Comparison of ENCODE assay signal across 9 cellular contexts in the genomic region with DNA sequence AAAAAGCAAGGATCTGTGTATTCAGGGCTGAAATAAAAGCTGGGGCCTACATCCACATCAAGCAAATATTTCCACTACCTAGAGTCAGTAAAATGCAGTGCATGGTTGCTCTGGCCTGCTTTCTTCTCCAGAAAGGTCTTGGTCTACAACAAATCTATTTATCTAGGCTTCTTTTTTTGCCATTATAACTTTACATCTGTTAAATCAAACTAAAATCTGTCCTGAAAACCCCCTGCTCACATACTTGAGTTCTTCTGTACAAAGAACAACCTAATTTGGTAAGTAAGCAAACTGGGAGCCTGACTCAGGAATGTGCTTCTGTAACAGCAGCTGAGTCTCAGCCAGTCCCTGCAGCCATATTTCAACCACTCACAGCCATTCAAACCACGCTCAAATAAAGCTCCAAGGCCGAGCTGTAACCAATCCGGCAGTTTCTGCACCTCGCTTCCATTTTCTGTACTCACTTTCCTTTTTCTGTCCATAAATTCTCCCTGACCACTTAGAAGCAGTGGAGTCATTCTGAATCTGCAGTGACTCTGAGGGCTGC.
A peak's percentile ranks its signal among the peaks of the same experiment; 100 is the strongest.
DNase-seq lines count a peak whose midpoint lies in the region; ATAC-seq and TF ChIP-seq lines count a peak whose summit lies in the region.
"Had no signal": no experiment of that assay in that cellular context is flagged by ENCODE, and none has a peak within 500 bp of the region (broad histone marks: within the 10 kb centered on the region; RNA-seq: fewer than 3 reads in every experiment).

No MANE protein-coding gene starts in this region.

- WGBS in IMR-90 (ENCODE audit: extremely low coverage in 2 of 2, insufficient read length in 1 of 2), 2 experiments = no CpG with 5 or more reads among the region's 4 CpGs
- 70% methylated on average over 4 of the region's 4 CpGs for WGBS in mesenchymal stem cell
- WGBS in testis, 2 donors = 41 to 48% methylated on average over 4 of the region's 4 CpGs

- H3K23ac ChIP-seq in IMR-90 (ENCODE audit: low read depth, low read length) (peak overlapping the region; percentile 75; the same call in 1 of the 2 replicates), mesenchymal stem cell (ENCODE audit: low read length in 2 of 2) (no peak overlapping the region)

- peak overlapping the region; percentile 96 for H4K5ac ChIP-seq in IMR-90 (ENCODE audit: low read depth, low read length)

- peak overlapping the region; percentile 95 for H2BK5ac ChIP-seq in IMR-90 (ENCODE audit: low read depth, low read length, poor library complexity, severe bottlenecking)
- peak overlapping the region; percentile 86 for H2BK5ac ChIP-seq in mesenchymal stem cell (ENCODE audit: low read depth, low read length, poor library complexity, severe bottlenecking)

- no peak overlapping the region for H2BK12ac ChIP-seq in mesenchymal stem cell (ENCODE audit: low read length in 2 of 2)

- peaks cover 3% of the 10 kb centered on the region; the same call in 1 of the 2 replicates for H4K20me1 ChIP-seq in IMR-90 (ENCODE audit: insufficient read depth, low read length)

- ATAC-seq in IMR-90 (ENCODE audit: low read depth) (peak; percentile 71), HG03097 (IDR thresholded peaks at IDR 0.05; ENCODE audit: low FRiP score, unreplicated experiment) (no peak)

- TF ChIP-seq POLR2A in IMR-90 (IDR thresholded peaks at IDR 0.05; ENCODE audit: low read depth, low read length) (no peak), testis (IDR thresholded peaks at IDR 0.05) (no peak)

- peak overlapping the region; percentile 33 for H2AK9ac ChIP-seq in IMR-90 (replicated peaks; ENCODE audit: low read depth, low read length, poor library complexity)

- in situ Hi-C loops in IMR-90 (cut with MboI; ENCODE audit: low sequenced_read_pairs) (no loop called here), GM13976 (cut with MboI; ENCODE audit: low sequenced_read_pairs, unreplicated experiment) (no loop called here)

- H3K27me3 ChIP-seq in IMR-90 (ENCODE audit: control insufficient read depth, insufficient read depth, low read length) (no peaks in the 10 kb centered on the region), colonic mucosa (no peaks in the 10 kb centered on the region), mesenchymal stem cell (ENCODE audit: control insufficient read depth in 1 of 2, insufficient read depth in 1 of 2, low read length in 2 of 2) (no peaks in the 10 kb centered on the region), testis (no peaks in the 10 kb centered on the region)

- H2BK15ac ChIP-seq in IMR-90 (ENCODE audit: low read depth, low read length) (peak overlapping the region; percentile 92; the same call in 2 of the 3 replicates), mesenchymal stem cell (ENCODE audit: low read depth, poor library complexity, severe bottlenecking) (no peak overlapping the region)

- H2AFZ ChIP-seq in IMR-90 (replicated peaks; ENCODE audit: low read length, poor library complexity) (no peak overlapping the region), mesenchymal stem cell (ENCODE audit: low read depth, low read length) (no peak overlapping the region)

- TF ChIP-seq CTCF in IMR-90 (conservative IDR thresholded peaks at IDR 0.05; ENCODE audit: low read depth, low read length) (no peak), colonic mucosa (IDR thresholded peaks at IDR 0.05) (no peak), testis (IDR thresholded peaks at IDR 0.05) (no peak), GM13976 (IDR thresholded peaks at IDR 0.05; ENCODE audit: borderline replicate concordance, control extremely low read depth, extremely low read depth, insufficient read depth, missing control alignments) (no peak)

- H3K4me3 ChIP-seq in IMR-90 (ENCODE audit: insufficient read depth, low read depth, low read length) = no peak overlapping the region
- H3K4me3 ChIP-seq in colonic mucosa = no peak overlapping the region
- H3K4me3 ChIP-seq in mesenchymal stem cell (ENCODE audit: insufficient read depth in 1 of 2, low read depth in 1 of 2, low read length in 2 of 2) = no peak overlapping the region
- H3K4me3 ChIP-seq in testis = no peak overlapping the region

- DNase-seq in IMR-90 = peak; percentile 82
- no peak for DNase-seq in colonic mucosa
- DNase-seq in mesenchymal stem cell = peak; percentile 62
- DNase-seq in testis = no peak
- no peak for DNase-seq in HEK293T (ENCODE audit: extremely low spot score)
- DNase-seq in COR-L47 (lab: John Stamatoyannopoulos, UW) = no peak
- no peak for DNase-seq in GM13976 (ENCODE audit: low spot score)
- DNase-seq: cerebellar nuclear complex had no signal

- peaks cover 9% of the 10 kb centered on the region for H3K36me3 ChIP-seq in IMR-90 (ENCODE audit: control insufficient read depth, insufficient read depth, low read length)
- H3K36me3 ChIP-seq in colonic mucosa = no peaks in the 10 kb centered on the region
- peaks cover 6 to 23% of the 10 kb centered on the region in 2 experiments for H3K36me3 ChIP-seq in mesenchymal stem cell (ENCODE audit: control insufficient read depth in 1 of 2, insufficient read depth in 2 of 2, low read depth in 1 of 2, low read length in 2 of 2)
- H3K36me3 ChIP-seq in testis (ENCODE audit: low read depth, missing control alignments) = no peaks in the 10 kb centered on the region

- H3K14ac ChIP-seq in IMR-90 (replicated peaks; ENCODE audit: low read depth, low read length) (peak overlapping the region; percentile 90), mesenchymal stem cell (ENCODE audit: low read length in 2 of 2) (no peak overlapping the region)

- peak overlapping the region; percentile 83; the same call in 1 of the 2 replicates for H2BK120ac ChIP-seq in IMR-90 (ENCODE audit: low read depth, low read length)
- H2BK120ac ChIP-seq in mesenchymal stem cell (ENCODE audit: low read depth, low read length) = peak overlapping the region; percentile 73

- POLR2A ChIA-PET in IMR-90 (lab: Charles Lee; ENCODE audit: unreplicated experiment) = no interaction called here
- POLR2A ChIA-PET in HEK293T (lab: Yijun Ruan, JAX) = no interaction called here

- H3K79me1 ChIP-seq in IMR-90 (ENCODE audit: low read depth in 1 of 2, low read length in 2 of 2) = no peaks in the 10 kb centered on the region; a peak in 1 of 4 replicates
- peaks cover 4% of the 10 kb centered on the region for H3K79me1 ChIP-seq in mesenchymal stem cell (replicated peaks; ENCODE audit: low read length, poor library complexity, severe bottlenecking)

- H3K27ac ChIP-seq in IMR-90 (ENCODE audit: insufficient read depth, low read length) (peak overlapping the region; percentile 74), colonic mucosa (peak overlapping the region; percentile 64), mesenchymal stem cell (ENCODE audit: low read length, poor library complexity, severe bottlenecking) (peak overlapping the region; percentile 97), testis (peak overlapping the region; percentile 18 to 70)

- H3K9me1 ChIP-seq in IMR-90 (ENCODE audit: insufficient read depth, low read length) = peaks cover 4% of the 10 kb centered on the region; the same call in 1 of the 2 replicates

- TF ChIP-seq RAD21 in IMR-90 (IDR thresholded peaks at IDR 0.05; ENCODE audit: low read length) = no peak

- H4K91ac ChIP-seq in IMR-90 (ENCODE audit: insufficient read depth, low read depth, low read length) = peak overlapping the region; percentile 80
- H4K91ac ChIP-seq in mesenchymal stem cell (ENCODE audit: low read length) = no peak overlapping the region

- H3K9ac ChIP-seq in IMR-90 (ENCODE audit: low read depth, low read length) (peak overlapping the region; percentile 35), colonic mucosa (ENCODE audit: low read depth in 2 of 2, low read length in 2 of 2) (no peak overlapping the region), mesenchymal stem cell (ENCODE audit: low read length) (peak overlapping the region; percentile 65)

- H3K9me3 ChIP-seq in IMR-90 (ENCODE audit: control insufficient read depth, insufficient read depth, low read length) (no peaks in the 10 kb centered on the region; the same call in 1 of the 2 replicates), colonic mucosa (no peaks in the 10 kb centered on the region), mesenchymal stem cell (ENCODE audit: control insufficient read depth, low read length) (no peaks in the 10 kb centered on the region), testis (no peaks in the 10 kb centered on the region)

- peak overlapping the region; percentile 51; the same call in 1 of the 2 replicates for H3K4me2 ChIP-seq in IMR-90 (ENCODE audit: low read depth, low read length)
- no peak overlapping the region for H3K4me2 ChIP-seq in mesenchymal stem cell (ENCODE audit: low read length, poor library complexity, severe bottlenecking)

- CTCF ChIA-PET in IMR-90 (lab: Yijun Ruan, JAX) (interaction anchor here (1.0 to 1.4 kb wide), 2 partner anchors 11 to 15 kb away, joined by 4 read pairs; no protein-coding TSS in a partner anchor), HEK293T (lab: Yijun Ruan, JAX) (no interaction called here)

- H2AK5ac ChIP-seq in IMR-90 (ENCODE audit: low read depth, low read length) (peak overlapping the region; percentile 61; the same call in 1 of the 2 replicates), mesenchymal stem cell (ENCODE audit: low read length, severe bottlenecking) (peak overlapping the region; percentile 89)

- BruUV-seq in IMR-90 (replicated peaks; lab: Mats Ljungman, UMichigan) = no TSS peak

- intact Hi-C loops in IMR-90 (cut with micrococcal nuclease) (no loop called here), colonic mucosa (cut with DNase I) (no loop called here), testis (cut with DNase I; ENCODE audit: low total_unique reads) (no loop called here)

- dilution Hi-C loops in IMR-90 (cut with HindIII; ENCODE audit: low sequenced_read_pairs, unreplicated experiment) = no loop called here

- peak overlapping the region; percentile 38 to 91; a peak in 3 of 4 replicates for H4K8ac ChIP-seq in IMR-90 (ENCODE audit: low read depth in 2 of 2, low read length in 2 of 2)
- peak overlapping the region; percentile 69 for H4K8ac ChIP-seq in mesenchymal stem cell (ENCODE audit: low read length)

- peak overlapping the region; percentile 96 for H3K18ac ChIP-seq in IMR-90 (ENCODE audit: low read depth, low read length)
- peak overlapping the region; percentile 11 to 43 for H3K18ac ChIP-seq in mesenchymal stem cell (ENCODE audit: low read depth in 1 of 2, low read length in 2 of 2)

- H3K4ac ChIP-seq in IMR-90 (ENCODE audit: low read depth, low read length) (peak overlapping the region; percentile 64), mesenchymal stem cell (ENCODE audit: low read depth in 1 of 2, low read length in 2 of 2) (peak overlapping the region in 1 of 2 experiments; percentile 41)

- peak overlapping the region; percentile 84 for H2BK20ac ChIP-seq in IMR-90 (ENCODE audit: low read depth, low read length)

- peak overlapping the region; percentile 31; the same call in 1 of the 2 replicates for H3K56ac ChIP-seq in IMR-90 (ENCODE audit: extremely low read depth, insufficient read depth, low read length)

- H3K4me1 ChIP-seq in IMR-90 (ENCODE audit: control insufficient read depth, insufficient read depth, low read length) = peaks cover 14% of the 10 kb centered on the region
- peaks cover 7% of the 10 kb centered on the region for H3K4me1 ChIP-seq in colonic mucosa
- H3K4me1 ChIP-seq in mesenchymal stem cell (ENCODE audit: control insufficient read depth, insufficient read depth, low read depth, low read length) = peaks cover 7% of the 10 kb centered on the region
- peaks cover 20% of the 10 kb centered on the region for H3K4me1 ChIP-seq in testis

TF ChIP-seq in HEK293T, 16 proteins besides CTCF, POLR2A, EP300 and RAD21 (continues in another document):
- TF ChIP-seq ARNT (IDR thresholded peaks at IDR 0.05) (no peak), FOXK2 (IDR thresholded peaks at IDR 0.05) (no peak)

Comparison
In these comparisons a context has a peak if more than half of its experiments do, and no peak if none do; other contexts are left out.
1. DNase-seq: peak in IMR-90 (single experiment) and mesenchymal stem cell (single experiment); none in colonic mucosa (single experiment), testis (single experiment), HEK293T (single experiment), COR-L47 (single experiment) and GM13976 (single experiment).
2. H3K27ac ChIP-seq: peak in every context shown above with its lines; median percentile 97 in mesenchymal stem cell; 74 in IMR-90; 64 in colonic mucosa; 44 in testis.
3. H3K9ac ChIP-seq: peak in IMR-90 (single experiment) and mesenchymal stem cell (single experiment); none in colonic mucosa (0 of 2).